Comparison of ENCODE assay signal across 24 cellular contexts in the genomic region with DNA sequence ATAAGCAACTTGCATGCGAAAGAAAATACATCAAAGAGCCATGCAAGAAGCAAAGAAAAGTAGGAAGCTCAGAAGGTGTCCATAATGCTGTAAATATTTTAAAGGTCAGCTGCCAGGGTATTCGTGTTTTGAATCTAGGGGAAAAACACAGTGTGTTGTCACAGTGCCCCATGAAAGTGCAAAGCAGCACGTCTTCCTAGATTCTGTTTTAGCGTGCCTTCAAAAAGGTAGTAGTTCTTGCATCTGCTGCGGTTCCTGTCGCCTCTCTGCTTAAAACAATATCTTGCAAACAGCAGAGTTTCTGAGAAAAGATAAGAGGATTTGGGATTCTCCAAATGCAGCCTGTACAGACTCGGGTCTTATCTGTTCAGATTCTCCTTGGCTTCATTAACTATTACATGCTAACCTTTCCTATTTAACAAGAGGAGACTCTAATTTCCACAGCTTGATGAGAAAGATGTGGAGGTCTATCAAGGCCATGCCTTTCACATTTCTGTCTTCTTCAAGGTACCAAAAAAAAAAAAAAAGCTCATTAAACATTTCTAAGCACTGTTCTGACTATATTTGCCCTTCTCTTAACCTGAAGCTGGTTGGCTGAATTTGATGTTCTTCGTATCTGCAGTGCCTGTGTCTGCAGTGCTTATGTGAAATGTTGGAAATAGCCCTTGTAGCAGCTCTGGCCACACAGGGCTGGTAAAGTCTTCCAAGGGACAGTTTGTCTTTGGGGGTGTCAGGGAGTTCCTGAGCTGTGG.
"Had no signal": no experiment of that assay in that cellular context is flagged by ENCODE, and none has a peak within 500 bp of the region (broad histone marks: within the 10 kb centered on the region; RNA-seq: fewer than 3 reads in every experiment).

No MANE protein-coding gene starts in this region.

- H3K27ac ChIP-seq: colonic mucosa, foreskin keratinocyte, hepatocyte, left ventricle myocardium inferior, lower lobe of right lung, psoas muscle, right lobe of liver, spleen, testis, transverse colon had no signal

- H3K4me3 Mint-ChIP-seq: memory B cell; nephron; stimulated activated memory B cell treated with anti-CD40 and anti-IgM and Interleukin-4, amounts not matched to agents 10 μg/mL and 1 μg/mL and 100 μg/mL, for 72 hours; stimulated activated naive CD8-positive, alpha-beta T cell treated with anti-CD3 and anti-CD28 coated beads, Interleukin-15, amount 100 ng/mL, for 72 hours had no signal

- H3K9me3 Mint-ChIP-seq: memory B cell; nephron; stimulated activated memory B cell treated with anti-CD40 and anti-IgM and Interleukin-4, amounts not matched to agents 10 μg/mL and 1 μg/mL and 100 μg/mL, for 72 hours; stimulated activated naive CD8-positive, alpha-beta T cell treated with anti-CD3 and anti-CD28 coated beads, Interleukin-15, amount 100 ng/mL, for 72 hours had no signal

- DNase-seq: colonic mucosa; dermis blood vessel endothelial cell; foreskin keratinocyte; head of caudate nucleus; kidney; left cardiac atrium; left ventricle myocardium inferior; lower lobe of right lung; midbrain; occipital lobe; psoas muscle; retina; right lobe of liver; spleen; stimulated activated CD4-positive, alpha-beta T cell treated with anti-CD3 and anti-CD28 coated beads, Interleukin-15, amount 100 ng/mL, for 24 hours; stimulated activated CD4-positive, alpha-beta T cell treated with anti-CD3 and anti-CD28 coated beads, Interleukin-1b, Interleukin-23, amount 100 ng/mL, for 48 hours; stimulated activated CD4-positive, alpha-beta T cell treated with anti-CD3 and anti-CD28 coated beads, Interleukin-4, amount 100 ng/mL, for 24 hours; stimulated activated naive CD8-positive, alpha-beta T cell treated with anti-CD3 and anti-CD28 coated beads, Interleukin-15, amount 100 ng/mL, for 72 hours; testis; transverse colon had no signal

- H3K27me3 ChIP-seq: colonic mucosa, foreskin keratinocyte, hepatocyte, right lobe of liver, spleen, testis, transverse colon had no signal

- H3K4me2 ChIP-seq: hepatocyte had no signal

- H3K79me2 ChIP-seq: hepatocyte had no signal

- H3K4me1 Mint-ChIP-seq: stimulated activated memory B cell treated with anti-CD40 and anti-IgM and Interleukin-4, amounts not matched to agents 10 μg/mL and 1 μg/mL and 100 μg/mL, for 72 hours had no signal

- H3K36me3 Mint-ChIP-seq: memory B cell; stimulated activated memory B cell treated with anti-CD40 and anti-IgM and Interleukin-4, amounts not matched to agents 10 μg/mL and 1 μg/mL and 100 μg/mL, for 72 hours had no signal

- H3K9me3 ChIP-seq: colonic mucosa, left ventricle myocardium inferior, lower lobe of right lung, psoas muscle, right lobe of liver, spleen, testis, transverse colon had no signal

- H2AFZ ChIP-seq: hepatocyte had no signal

- H3K27ac Mint-ChIP-seq: memory B cell; nephron; stimulated activated memory B cell treated with anti-CD40 and anti-IgM and Interleukin-4, amounts not matched to agents 10 μg/mL and 1 μg/mL and 100 μg/mL, for 72 hours; stimulated activated naive CD8-positive, alpha-beta T cell treated with anti-CD3 and anti-CD28 coated beads, Interleukin-15, amount 100 ng/mL, for 72 hours had no signal

- H3K4me3 ChIP-seq: colonic mucosa, hepatocyte, left ventricle myocardium inferior, lower lobe of right lung, psoas muscle, right lobe of liver, spleen, testis, transverse colon had no signal

- H3K36me3 ChIP-seq: colonic mucosa, left ventricle myocardium inferior, lower lobe of right lung, right lobe of liver, spleen, transverse colon had no signal

- H3K4me1 ChIP-seq: colonic mucosa, foreskin keratinocyte, left ventricle myocardium inferior, lower lobe of right lung, psoas muscle, right lobe of liver, spleen, testis, transverse colon had no signal
